ENCODE assay signal across 8 cellular contexts in genomic region chr10:123132576-123133477, GRCh38. TPM values are rescaled to one million over a fixed set of nuclear protein-coding genes. Genes with fewer than 3 reads are reported as not detected.
DNase-seq lines count a peak whose midpoint lies in the region; ATAC-seq and TF ChIP-seq lines count a peak whose summit lies in the region.

No MANE protein-coding gene starts in this region.

- peak overlapping the region; percentile 79 for H3K4me2 ChIP-seq in HCT116 (ENCODE audit: low read length)

- peak; percentile 98 for TF ChIP-seq RAD21 in HCT116 (IDR thresholded peaks at IDR 0.05; ENCODE audit: low read depth)

- DNase-seq in DMS153 treated with DMSO at 0.1 percent for 48 hours (lab: John Stamatoyannopoulos, UW; ENCODE audit: unreplicated experiment) (peak; percentile 67), HCT116 (ENCODE audit: low read depth, low spot score) (peak; percentile 81), NCI-H510A treated with DMSO at 0.1 percent for 48 hours (lab: John Stamatoyannopoulos, UW) (peak; percentile 85), medulla oblongata (ENCODE audit: extremely low spot score) (peak; percentile 90)
- DNase-seq in activated CD4-positive, alpha-beta T cell treated with anti-CD3 and anti-CD28 coated beads, Interleukin-2, amount 50 U/mL, for 48 hours, result peak; percentile 91 to 93
- peak; percentile 84 for DNase-seq in effector CD4-positive, alpha-beta T cell
- peak; percentile 75 to 85 (median 83) for DNase-seq in stimulated activated CD4-positive, alpha-beta T cell treated with anti-CD3 and anti-CD28 coated beads, TNF-alpha, amount 100 ng/mL, for 48 hours (ENCODE audit: low read depth in 3 of 3)

- ATAC-seq in HCT116, result peak; percentile 95
- no peak for ATAC-seq in GM21717 (IDR thresholded peaks at IDR 0.05; ENCODE audit: unreplicated experiment)

- H3K9me3 ChIP-seq in HCT116 (ENCODE audit: control insufficient read depth in 1 of 2, insufficient read depth in 1 of 2, low read depth in 1 of 2, low read length in 2 of 2), result no peaks in the 10 kb centered on the region

- no peaks in the 10 kb centered on the region for H3K9me2 ChIP-seq in HCT116 (ENCODE audit: insufficient read depth)

- H4K20me1 ChIP-seq in HCT116 (ENCODE audit: insufficient read depth), result no peaks in the 10 kb centered on the region

- H3K36me3 ChIP-seq in HCT116 (ENCODE audit: control insufficient read depth in 1 of 2, insufficient read depth in 2 of 2, low read length in 2 of 2), result no peaks in the 10 kb centered on the region

- H3K4me3 ChIP-seq in HCT116 (replicated peaks in 1 of 2; ENCODE audit: low read depth in 1 of 2, low read length in 2 of 2), result peak overlapping the region; percentile 26 to 43

- CTCF ChIA-PET in HCT116 (lab: Charles Lee), result interaction anchor here (0.6 to 3.1 kb wide), 7 partner anchors 8 to 1315 kb away, joined by 3 to 15 read pairs (median 4); partner anchors contain the start of gene BUB3

- H3K27ac ChIP-seq in HCT116 (ENCODE audit: low read depth, low read length), result no peak overlapping the region

- RAD21 ChIA-PET in HCT116 (lab: Charles Lee; ENCODE audit: low non-redundant PET in 1 of 2, low total read pairs in 2 of 2, uncharacterized antibody in 2 of 2, unreplicated experiment in 2 of 2), result no interaction called here

- TF ChIP-seq POLR2A in HCT116 (IDR thresholded peaks at IDR 0.05; ENCODE audit: borderline replicate concordance, extremely low read depth, insufficient read depth, insufficient read length), result no peak

- no TSS peak for BruUV-seq in HCT116 (replicated peaks; lab: Mats Ljungman, UMichigan)

- peaks cover 0 to 18% of the 10 kb centered on the region in 2 experiments; a peak in 2 of 4 replicates for H3K4me1 ChIP-seq in HCT116 (ENCODE audit: control insufficient read depth in 1 of 2, insufficient read depth in 2 of 2, low read length in 2 of 2)

- intact Hi-C loops in HCT116 (cut with micrococcal nuclease), result loop anchor here (1.0 to 2.0 kb wide), 3 partner anchors 90 to 426 kb away; no protein-coding TSS in a partner anchor

- peak; percentile 92 to 99 (median 98) for TF ChIP-seq CTCF in HCT116 (IDR thresholded peaks at IDR 0.05 in 2 of 3, conservative IDR thresholded peaks at IDR 0.05 in 1 of 3; ENCODE audit: borderline replicate concordance in 1 of 3, insufficient read depth in 1 of 3, low read depth in 2 of 3, low read length in 2 of 3)

- H2AFZ ChIP-seq in HCT116 (ENCODE audit: low read depth, low read length, poor library complexity, severe bottlenecking), result peak overlapping the region; percentile 83

- POLR2A ChIA-PET in HCT116 (lab: Charles Lee), result no interaction called here

- no peaks in the 10 kb centered on the region for H3K27me3 ChIP-seq in HCT116 (ENCODE audit: insufficient read depth, low read length)

- no peak overlapping the region for H3K9ac ChIP-seq in HCT116 (ENCODE audit: low read length)

- H3K79me2 ChIP-seq in HCT116 (ENCODE audit: insufficient read depth, low read length), result no peaks in the 10 kb centered on the region

TF ChIP-seq in HCT116, 20 proteins besides CTCF, POLR2A, EP300 and RAD21:
- peak; percentile 75 for TF ChIP-seq YY1 (IDR thresholded peaks at IDR 0.05; ENCODE audit: extremely low read depth, insufficient replicate concordance, low read depth, low read length)
- TF ChIP-seq ATF3 (IDR thresholded peaks at IDR 0.05), result no peak
- TF ChIP-seq ZBTB33 (IDR thresholded peaks at IDR 0.05; ENCODE audit: extremely low read depth, insufficient replicate concordance, low read length), result peak; percentile 23
- TF ChIP-seq JUND (IDR thresholded peaks at IDR 0.05), result no peak
- no peak for TF ChIP-seq SRF (IDR thresholded peaks at IDR 0.05; ENCODE audit: low read depth)
- TF ChIP-seq REST (IDR thresholded peaks at IDR 0.05; ENCODE audit: low read depth), result no peak
- TF ChIP-seq EGR1 (IDR thresholded peaks at IDR 0.05; ENCODE audit: low read depth), result no peak
- no peak for TF ChIP-seq ZFX (IDR thresholded peaks at IDR 0.05)
- no peak for TF ChIP-seq CEBPB (IDR thresholded peaks at IDR 0.05; ENCODE audit: low read depth)
- peak; percentile 51; the same call in 1 of the 2 replicates for TF ChIP-seq CBX3 (IDR thresholded peaks at IDR 0.05; ENCODE audit: low read depth)

RNA-seq across cellular contexts. Expression of gene HMX3, which starts 2.9 kb away (rescaled TPM):
- not detected for total RNA-seq in HCT116 (2021; ENCODE audit: unreplicated experiment)
- polyA plus RNA-seq in HCT116 (2012), result not detected in 2 replicates

RNA-seq across cellular contexts. Expression of gene HMX2, which starts 15.1 kb away (rescaled TPM):
- total RNA-seq in HCT116 (2021; ENCODE audit: unreplicated experiment), result not detected
- not detected in 2 replicates for polyA plus RNA-seq in HCT116 (2012)

RNA-seq across cellular contexts. Expression of gene BUB3, which starts 21.4 kb away (rescaled TPM):
- total RNA-seq in HCT116 (2021; ENCODE audit: unreplicated experiment), result 271 TPM
- polyA plus RNA-seq in HCT116 (2012), result 413 and 417 TPM in 2 replicates
